In the genomic region with DNA sequence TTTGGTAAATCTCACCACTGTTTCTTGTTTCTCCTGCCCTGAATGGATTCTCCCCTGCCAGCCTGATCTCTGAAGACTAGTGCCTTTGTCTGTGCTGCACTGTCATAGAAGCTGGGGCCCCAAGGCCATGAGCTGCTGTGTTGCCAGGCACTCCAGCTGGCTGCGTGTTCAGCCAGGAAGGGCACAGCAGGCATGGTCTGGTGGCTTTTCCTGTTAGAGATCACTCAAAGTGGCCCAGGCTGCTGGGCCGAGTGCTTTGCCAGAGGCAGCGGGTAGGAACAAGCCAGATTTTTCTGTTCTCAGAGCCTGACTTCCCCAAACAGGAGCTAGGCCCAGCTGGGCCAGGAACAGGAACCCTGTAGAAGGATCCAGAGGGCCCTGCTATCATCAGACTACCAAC, we compare ENCODE assay signal across 18 cellular contexts. TPM values are rescaled to one million over a fixed set of nuclear protein-coding genes. Genes with fewer than 3 reads are reported as not detected.
DNase-seq lines count a peak whose midpoint lies in the region; ATAC-seq and TF ChIP-seq lines count a peak whose summit lies in the region.
"Had no signal": no experiment of that assay in that cellular context is flagged by ENCODE, and none has a peak within 500 bp of the region (broad histone marks: within the 10 kb centered on the region; RNA-seq: fewer than 3 reads in every experiment).

No MANE protein-coding gene starts in this region.

- H3K4me3 ChIP-seq in testis: no peak overlapping the region
- no peak overlapping the region for H3K4me3 ChIP-seq in effector memory CD4-positive, alpha-beta T cell (ENCODE audit: insufficient read depth, low read depth, low read length, poor library complexity, severe bottlenecking)
- H3K4me3 ChIP-seq: Peyer's patch, psoas muscle, tibial nerve had no signal

- H3K27ac Mint-ChIP-seq in brain: peak overlapping the region in 4 of 5 experiments; percentile 51 to 91 (median 78)
- no peak overlapping the region for H3K27ac Mint-ChIP-seq in stimulated activated naive CD8-positive, alpha-beta T cell treated with anti-CD3 and anti-CD28 coated beads, Interleukin-15, amount 100 ng/mL, for 72 hours

- no peaks in the 10 kb centered on the region for H3K36me3 ChIP-seq in testis (ENCODE audit: low read depth, missing control alignments)
- H3K36me3 ChIP-seq in effector memory CD4-positive, alpha-beta T cell (ENCODE audit: control insufficient read depth, insufficient read depth, low read length): peaks cover 55% of the 10 kb centered on the region

- DNase-seq in Right ventricle myocardium inferior (ENCODE audit: missing footprints): no peak
- no peak for DNase-seq in left cardiac atrium
- peak; percentile 95 for DNase-seq in medulla oblongata (ENCODE audit: extremely low spot score)
- peak; percentile 86 for DNase-seq in testis
- no peak for DNase-seq in stimulated activated naive CD8-positive, alpha-beta T cell treated with anti-CD3 and anti-CD28 coated beads, Interleukin-15, amount 100 ng/mL, for 72 hours
- DNase-seq in AML-193 (lab: John Stamatoyannopoulos, UW): no peak
- no peak for DNase-seq in effector memory CD4-positive, alpha-beta T cell
- DNase-seq: activated CD4-positive, CD25-positive, alpha-beta regulatory T cell; Calu3; cortex of kidney; NCI-H526 treated with DMSO at 0.1 percent for 48 hours; T-helper 1 cell had no signal

- peak overlapping the region in 1 of 5 experiments; percentile 78 for H3K4me3 Mint-ChIP-seq in brain
- H3K4me3 Mint-ChIP-seq in stimulated activated naive CD8-positive, alpha-beta T cell treated with anti-CD3 and anti-CD28 coated beads, Interleukin-15, amount 100 ng/mL, for 72 hours: no peak overlapping the region

- no peaks in the 10 kb centered on the region for H3K9me3 ChIP-seq in testis
- H3K9me3 ChIP-seq in effector memory CD4-positive, alpha-beta T cell (ENCODE audit: control insufficient read depth, low read length): no peaks in the 10 kb centered on the region
- H3K9me3 ChIP-seq: Peyer's patch, psoas muscle, tibial nerve had no signal

- ATAC-seq in Right ventricle myocardium inferior (peak; percentile 44), left cardiac atrium (no peak)
- ATAC-seq in stimulated activated naive CD8-positive, alpha-beta T cell treated with anti-CD3 and anti-CD28 coated beads, Interleukin-15, amount 100 ng/mL, for 72 hours: no peak

- peaks cover 39% of the 10 kb centered on the region for H3K36me3 Mint-ChIP-seq in brain

- no peak for TF ChIP-seq POLR2A in testis (IDR thresholded peaks at IDR 0.05)

- peaks cover 37% of the 10 kb centered on the region for H3K4me1 ChIP-seq in testis
- H3K4me1 ChIP-seq in effector memory CD4-positive, alpha-beta T cell (ENCODE audit: control insufficient read depth, insufficient read depth, low read length, poor library complexity, severe bottlenecking): peaks cover 8% of the 10 kb centered on the region

- intact Hi-C loops in Right ventricle myocardium inferior (cut with DNase I): no loop called here
- intact Hi-C loops in left cardiac atrium (cut with DNase I): loop anchor here in 1 of 2 donors (10.0 kb wide), 1 partner anchor 331 kb away; no protein-coding TSS in a partner anchor
- intact Hi-C loops in testis (cut with DNase I; ENCODE audit: low total_unique reads): no loop called here

- H3K27me3 Mint-ChIP-seq in brain: peaks cover 7% of the 10 kb centered on the region
- no peaks in the 10 kb centered on the region for H3K27me3 Mint-ChIP-seq in stimulated activated naive CD8-positive, alpha-beta T cell treated with anti-CD3 and anti-CD28 coated beads, Interleukin-15, amount 100 ng/mL, for 72 hours

- H3K4me1 Mint-ChIP-seq in brain: peaks cover 40% of the 10 kb centered on the region
- H3K4me1 Mint-ChIP-seq in stimulated activated naive CD8-positive, alpha-beta T cell treated with anti-CD3 and anti-CD28 coated beads, Interleukin-15, amount 100 ng/mL, for 72 hours: peaks cover 41% of the 10 kb centered on the region

- TF ChIP-seq CTCF in brain (conservative IDR thresholded peaks at IDR 0.05) (no peak), testis (IDR thresholded peaks at IDR 0.05) (no peak)

- peak overlapping the region in 1 of 2 donors; percentile 59 for H3K27ac ChIP-seq in testis
- no peak overlapping the region for H3K27ac ChIP-seq in effector memory CD4-positive, alpha-beta T cell (ENCODE audit: insufficient read depth, low read length, poor library complexity, severe bottlenecking)
- H3K27ac ChIP-seq: Peyer's patch, psoas muscle had no signal

- 56% methylated on average over 3 of the region's 3 CpGs; no CpG with 5 or more reads in 1 of the 2 donors for WGBS in testis, 2 donors

- no peaks in the 10 kb centered on the region for H3K9me3 Mint-ChIP-seq in brain
- no peaks in the 10 kb centered on the region for H3K9me3 Mint-ChIP-seq in stimulated activated naive CD8-positive, alpha-beta T cell treated with anti-CD3 and anti-CD28 coated beads, Interleukin-15, amount 100 ng/mL, for 72 hours

- no peaks in the 10 kb centered on the region for H3K27me3 ChIP-seq in testis
- H3K27me3 ChIP-seq in effector memory CD4-positive, alpha-beta T cell (replicated peaks; ENCODE audit: control insufficient read depth, insufficient read depth, low read length, poor library complexity, severe bottlenecking): no peaks in the 10 kb centered on the region
- H3K27me3 ChIP-seq: Peyer's patch, tibial nerve had no signal

RNA-seq across cellular contexts. Expression of gene ADPRS, which starts 5.2 kb away (rescaled TPM):
- total RNA-seq in Right ventricle myocardium inferior: 18.1 TPM
- total RNA-seq in left cardiac atrium: 10 to 100 TPM; 15.4 to 17.6 TPM
- polyA plus RNA-seq in brain (ENCODE audit: insufficient read depth, low read depth, low replicate concordance): 39.1 TPM
- 100 to 1,000 TPM in 1 of 2 donors, 10 to 100 TPM in 1; 84.4 to 106 TPM for total RNA-seq in testis
- 41.8 TPM for polyA plus RNA-seq in testis (ENCODE audit: insufficient read depth, low read depth, low replicate concordance)

RNA-seq across cellular contexts. Expression of gene TEKT2, which starts 10.0 kb away (rescaled TPM):
- total RNA-seq in Right ventricle myocardium inferior (not detected), left cardiac atrium (under 1 TPM in 1 of 2 donors, not detected in 1; 0.27 TPM), testis (10 to 100 TPM; 35.1 to 65.0 TPM)
- polyA plus RNA-seq in brain (ENCODE audit: insufficient read depth, low read depth, low replicate concordance) (12.0 TPM), testis (ENCODE audit: insufficient read depth, low read depth, low replicate concordance) (117 TPM)
- total RNA-seq: HT1080, myocyte, Peyer's patch, psoas muscle had no signal

RNA-seq across cellular contexts. Expression of gene COL8A2, which starts 31.1 kb away (rescaled TPM):
- total RNA-seq in Right ventricle myocardium inferior: 1.0 TPM
- 1 to 10 TPM; 3.8 to 4.2 TPM for total RNA-seq in left cardiac atrium
- polyA plus RNA-seq in brain (ENCODE audit: insufficient read depth, low read depth, low replicate concordance): 1.8 TPM
- total RNA-seq in testis: 1 to 10 TPM; 1.3 to 2.0 TPM
- polyA plus RNA-seq in testis (ENCODE audit: insufficient read depth, low read depth, low replicate concordance): 4.2 TPM
- total RNA-seq: Calu3 had no signal

RNA-seq across cellular contexts. Expression of gene TRAPPC3, which starts 55.4 kb away (rescaled TPM):
- total RNA-seq in Right ventricle myocardium inferior: 53.9 TPM
- total RNA-seq in left cardiac atrium: 10 to 100 TPM; 53.3 to 64.2 TPM
- polyA plus RNA-seq in brain (ENCODE audit: insufficient read depth, low read depth, low replicate concordance): 105 TPM
- 100 to 1,000 TPM; 109 to 146 TPM for total RNA-seq in testis
- polyA plus RNA-seq in testis (ENCODE audit: insufficient read depth, low read depth, low replicate concordance): 111 TPM

Comparison
In these comparisons a context has a peak if more than half of its experiments do, and no peak if none do; other contexts are left out.
1. DNase-seq: peak in medulla oblongata (single experiment) and testis (single experiment); none in Right ventricle myocardium inferior (single experiment), left cardiac atrium (single experiment), stimulated activated naive CD8-positive, alpha-beta T cell treated with anti-CD3 and anti-CD28 coated beads, Interleukin-15, amount 100 ng/mL, for 72 hours (0 of 2), AML-193 (0 of 2) and effector memory CD4-positive, alpha-beta T cell (0 of 3).
2. H3K27ac Mint-ChIP-seq: peak in brain (4 of 5); none in stimulated activated naive CD8-positive, alpha-beta T cell treated with anti-CD3 and anti-CD28 coated beads, Interleukin-15, amount 100 ng/mL, for 72 hours (0 of 2).
3. RNA of gene TEKT2, which starts 10.0 kb away (total RNA-seq): 35.1 to 65.0 TPM in testis; 0.27 TPM in left cardiac atrium and not detected in Right ventricle myocardium inferior (single experiment); every median in the first group is over 10 times any median in the second.